Comparison of ENCODE assay signal across 8 cellular contexts in genomic region chr6:24402697-24403500, GRCh38. TPM values are rescaled to one million over a fixed set of nuclear protein-coding genes. Genes with fewer than 3 reads are reported as not detected.
DNase-seq lines count a peak whose midpoint lies in the region; ATAC-seq and TF ChIP-seq lines count a peak whose summit lies in the region.

MRS2 (plus strand) TSS chr6:24402936; CDS start chr6:24403047, 111 bp downstream.

- peaks cover 3% of the 10 kb centered on the region for H3K27me3 Mint-ChIP-seq in GM23338 (ENCODE audit: insufficient read depth, low read depth, poor library complexity)
- H3K27me3 Mint-ChIP-seq in natural killer cell treated with Interleukin-12 subunit alpha and Interleukin-12 subunit beta and Interleukin-15 and Interleukin-18, amount 100 ng/mL, for 72 hours = peaks cover 17 to 31% of the 10 kb centered on the region in 2 donors

- H3K9me3 Mint-ChIP-seq in GM23338 = peaks cover 9% of the 10 kb centered on the region
- H3K9me3 Mint-ChIP-seq in natural killer cell treated with Interleukin-12 subunit alpha and Interleukin-12 subunit beta and Interleukin-15 and Interleukin-18, amount 100 ng/mL, for 72 hours = no peaks in the 10 kb centered on the region

- H2AFZ ChIP-seq in GM23338 = no peak within 1 kb of the TSS

- H3K4me1 Mint-ChIP-seq in GM23338 = peaks cover 48% of the 10 kb centered on the region
- peaks cover 12 to 19% of the 10 kb centered on the region in 2 donors for H3K4me1 Mint-ChIP-seq in natural killer cell treated with Interleukin-12 subunit alpha and Interleukin-12 subunit beta and Interleukin-15 and Interleukin-18, amount 100 ng/mL, for 72 hours (ENCODE audit: low read depth in 2 of 2)

- H3K4me3 ChIP-seq in GM23338 = peak within 1 kb of the TSS; percentile 77
- H3K4me3 ChIP-seq in RWPE2 (ENCODE audit: severe bottlenecking) = peak within 1 kb of the TSS; percentile 71
- peak within 1 kb of the TSS; percentile 92 for H3K4me3 ChIP-seq in fibroblast of pulmonary artery (replicated peaks; ENCODE audit: low read depth, low read length)

- H3K4me3 Mint-ChIP-seq in GM23338 = peak within 1 kb of the TSS; percentile 95
- H3K4me3 Mint-ChIP-seq in natural killer cell treated with Interleukin-12 subunit alpha and Interleukin-12 subunit beta and Interleukin-15 and Interleukin-18, amount 100 ng/mL, for 72 hours = peak within 1 kb of the TSS; percentile 94

- peak within 1 kb of the TSS; percentile 89 for H3K27ac Mint-ChIP-seq in GM23338
- peak within 1 kb of the TSS; percentile 71 to 88 for H3K27ac Mint-ChIP-seq in natural killer cell treated with Interleukin-12 subunit alpha and Interleukin-12 subunit beta and Interleukin-15 and Interleukin-18, amount 100 ng/mL, for 72 hours

- H3K9me3 ChIP-seq in RWPE2 (ENCODE audit: severe bottlenecking) = no peaks in the 10 kb centered on the region

- H3K27ac ChIP-seq in GM23338 (ENCODE audit: low read depth) (peak within 1 kb of the TSS; percentile 99), RWPE2 (ENCODE audit: poor library complexity, severe bottlenecking) (peak within 1 kb of the TSS; percentile 19)

- peaks cover 61% of the 10 kb centered on the region for H3K79me2 ChIP-seq in GM23338 (replicated peaks; ENCODE audit: insufficient read depth)

- H4K20me1 ChIP-seq in GM23338 (replicated peaks; ENCODE audit: insufficient read depth) = no peaks in the 10 kb centered on the region

- no peaks in the 10 kb centered on the region for H3K9me2 ChIP-seq in GM23338 (ENCODE audit: insufficient read depth)

- H3K27me3 ChIP-seq in GM23338 (ENCODE audit: insufficient read depth) (no peaks in the 10 kb centered on the region), RWPE2 (ENCODE audit: insufficient read depth, poor library complexity, severe bottlenecking) (no peaks in the 10 kb centered on the region)

- peak; percentile 83 for ATAC-seq in GM23338
- peak; percentile 98 for ATAC-seq in RWPE2 (ENCODE audit: low read depth)
- ATAC-seq in natural killer cell treated with Interleukin-12 subunit alpha and Interleukin-12 subunit beta and Interleukin-15 and Interleukin-18, amount 100 ng/mL, for 72 hours = peak; percentile 96 to 98
- ATAC-seq in stimulated activated naive CD8-positive, alpha-beta T cell treated with anti-CD3 and anti-CD28 coated beads, Interleukin-15, Interleukin-2, amounts not matched to agents 100 U/mL and 50 U/mL, for 24 hours = peak; percentile 96

- peak within 1 kb of the TSS; percentile 83 for H3K4me2 ChIP-seq in GM23338

- no peak for TF ChIP-seq CTCF in GM23338 (conservative IDR thresholded peaks at IDR 0.05; ENCODE audit: low read depth in 2 of 2)
- no peak for TF ChIP-seq CTCF in RWPE2 (IDR thresholded peaks at IDR 0.05; ENCODE audit: poor library complexity, severe bottlenecking)
- no peak for TF ChIP-seq CTCF in fibroblast of pulmonary artery (IDR thresholded peaks at IDR 0.05; ENCODE audit: low read length, missing control alignments)

- peaks cover 5% of the 10 kb centered on the region; the same call in 1 of the 2 replicates for H3F3A ChIP-seq in GM23338 (replicated peaks; ENCODE audit: low read depth)

- DNase-seq in EL (peak; percentile 72), GM23338 (ENCODE audit: low spot score) (peak; percentile 69), Kasumi-1 (lab: John Stamatoyannopoulos, UW) (peak; percentile 42 to 59), RWPE2 (ENCODE audit: low spot score) (peak; percentile 92), fibroblast of pulmonary artery (ENCODE audit: low read depth) (peak; percentile 78)
- peak; percentile 74 for DNase-seq in activated effector memory CD4-positive, alpha-beta T cell treated with Interleukin-2 at 50 U/mL for 16 hours
- DNase-seq in natural killer cell treated with Interleukin-12 subunit alpha and Interleukin-12 subunit beta and Interleukin-15 and Interleukin-18, amount 100 ng/mL, for 72 hours (ENCODE audit: low spot score) = peak; percentile 88
- DNase-seq in stimulated activated naive CD8-positive, alpha-beta T cell treated with anti-CD3 and anti-CD28 coated beads, Interleukin-15, Interleukin-2, amounts not matched to agents 100 U/mL and 50 U/mL, for 24 hours = peak; percentile 82

- H3K4me1 ChIP-seq in GM23338 (ENCODE audit: insufficient read depth) = peaks cover 35% of the 10 kb centered on the region
- peaks cover 6% of the 10 kb centered on the region for H3K4me1 ChIP-seq in RWPE2 (ENCODE audit: insufficient read depth, poor library complexity, severe bottlenecking)

- H3K36me3 ChIP-seq in GM23338 (ENCODE audit: insufficient read depth) (peaks cover 3% of the 10 kb centered on the region; the same call in 1 of the 2 replicates), RWPE2 (ENCODE audit: low read depth) (peaks cover 35% of the 10 kb centered on the region)

- H3K36me3 Mint-ChIP-seq in GM23338 (ENCODE audit: low read depth) = peaks cover 45% of the 10 kb centered on the region
- H3K36me3 Mint-ChIP-seq in natural killer cell treated with Interleukin-12 subunit alpha and Interleukin-12 subunit beta and Interleukin-15 and Interleukin-18, amount 100 ng/mL, for 72 hours = peaks cover 6% of the 10 kb centered on the region

TF ChIP-seq in GM23338, 12 proteins besides CTCF, POLR2A, EP300 and RAD21:
- TF ChIP-seq REST (IDR thresholded peaks at IDR 0.05; ENCODE audit: unreplicated experiment) (peak; percentile 47), POLR2AphosphoS5 (IDR thresholded peaks at IDR 0.05; ENCODE audit: low read depth) (peak; percentile 96), CREB1 (CRISPR knock-in tag; IDR thresholded peaks at IDR 0.05; ENCODE audit: low read depth) (no peak), EZH2 (IDR thresholded peaks at IDR 0.05; ENCODE audit: low read depth, unreplicated experiment) (no peak), ZNF114 (CRISPR knock-in tag; IDR thresholded peaks at IDR 0.05) (no peak), ZNF331 (CRISPR knock-in tag; IDR thresholded peaks at IDR 0.05; ENCODE audit: low read depth) (no peak), JUNB (IDR thresholded peaks at IDR 0.05; ENCODE audit: unreplicated experiment) (no peak)

RNA-seq across cellular contexts. Expression of gene MRS2, which starts in this region (rescaled TPM):
- total RNA-seq in GM23338 (2014; rRNA removed; shearing (Covaris generic)) = 121 and 125 TPM in 2 replicates
- 74.6 and 80.9 TPM in 2 replicates for polyA plus RNA-seq in GM23338 (2016; fragmentation: Nextera tagmentation; extraction: Ambion mirVana)
- total RNA-seq in natural killer cell treated with Interleukin-12 subunit alpha and Interleukin-12 subunit beta and Interleukin-15 and Interleukin-18, amount 100 ng/mL, for 72 hours = 10 to 100 TPM; 22.5 to 36.7 TPM

Comparison
In these comparisons a context has a peak if more than half of its experiments do, and no peak if none do; other contexts are left out.
1. Peak in every context shown above with its lines: DNase-seq, ATAC-seq, H3K4me3 ChIP-seq and H3K27ac ChIP-seq.